ENCODE assay signal across 1 cellular context in genomic region chr5:137862251-137862650, GRCh38.
TF ChIP-seq lines count a peak whose summit lies in the region.

No MANE protein-coding gene starts in this region.

TF ChIP-seq in GM23338, 12 proteins besides CTCF, POLR2A, EP300 and RAD21 (continued from another document):
- TF ChIP-seq ZNF462 (CRISPR knock-in tag; IDR thresholded peaks at IDR 0.05) (no peak), NANOG (IDR thresholded peaks at IDR 0.05; ENCODE audit: borderline replicate concordance) (no peak), STAT1 (IDR thresholded peaks at IDR 0.05; ENCODE audit: unreplicated experiment) (no peak), ZNF331 (CRISPR knock-in tag; IDR thresholded peaks at IDR 0.05; ENCODE audit: low read depth) (no peak), JUNB (IDR thresholded peaks at IDR 0.05; ENCODE audit: unreplicated experiment) (no peak), EZH2phosphoT487 (IDR thresholded peaks at IDR 0.05; ENCODE audit: unreplicated experiment) (no peak)
TF ChIP-seq in GM23338: peak in this region for 0.
